9 cellular contexts compared by ENCODE assay signal in genomic region chr16:16075463-16076399, GRCh38.
DNase-seq lines count a peak whose midpoint lies in the region; ATAC-seq and TF ChIP-seq lines count a peak whose summit lies in the region.
"Had no signal": no experiment of that assay in that cellular context is flagged by ENCODE, and none has a peak within 500 bp of the region (broad histone marks: within the 10 kb centered on the region; RNA-seq: fewer than 3 reads in every experiment).

No MANE protein-coding gene starts in this region.

- CTCF ChIA-PET in activated CD8-positive, alpha-beta memory T cell treated with anti-CD3 and anti-CD28 coated beads, Interleukin-2, amount 10 ng/mL, durations not matched to agents 7 days and 5 days (lab: Charles Lee), result no interaction called here

- no peak for ATAC-seq in activated CD8-positive, alpha-beta memory T cell treated with anti-CD3 and anti-CD28 coated beads, Interleukin-2, amount 10 ng/mL, durations not matched to agents 7 days and 5 days
- ATAC-seq in GM18867 (IDR thresholded peaks at IDR 0.05; ENCODE audit: unreplicated experiment) (no peak), GM21723 (IDR thresholded peaks at IDR 0.05; ENCODE audit: unreplicated experiment) (no peak)

- H3K4me1 ChIP-seq in vagina, result peaks cover 30% of the 10 kb centered on the region

- H3K9me3 ChIP-seq in vagina, result no peaks in the 10 kb centered on the region

- in situ Hi-C loops in brain microvascular endothelial cell (cut with HindIII; ENCODE audit: low pct_ligation_motif_present, low sequenced_read_pairs), result no loop called here

- TF ChIP-seq CTCF in epithelial cell of proximal tubule (conservative IDR thresholded peaks at IDR 0.05; ENCODE audit: low read depth, low read length) (no peak), vagina (IDR thresholded peaks at IDR 0.05) (no peak), brain microvascular endothelial cell (IDR thresholded peaks at IDR 0.05; ENCODE audit: low read depth, low read length, missing control alignments) (no peak)

- H3K27me3 Mint-ChIP-seq in activated CD8-positive, alpha-beta memory T cell treated with anti-CD3 and anti-CD28 coated beads, Interleukin-2, amount 10 ng/mL, durations not matched to agents 7 days and 5 days, result no peaks in the 10 kb centered on the region

- peaks cover 27% of the 10 kb centered on the region for H3K4me1 Mint-ChIP-seq in activated CD8-positive, alpha-beta memory T cell treated with anti-CD3 and anti-CD28 coated beads, Interleukin-2, amount 10 ng/mL, durations not matched to agents 7 days and 5 days

- no peak for TF ChIP-seq POLR2A in vagina (IDR thresholded peaks at IDR 0.05)

- H3K36me3 ChIP-seq in vagina, result peaks cover 0 to 48% of the 10 kb centered on the region in 2 donors
- H3K36me3 ChIP-seq in brain microvascular endothelial cell (replicated peaks), result peaks cover 59% of the 10 kb centered on the region

- intact Hi-C loops in vagina (cut with DNase I), result no loop called here

- H3K9me3 Mint-ChIP-seq in activated CD8-positive, alpha-beta memory T cell treated with anti-CD3 and anti-CD28 coated beads, Interleukin-2, amount 10 ng/mL, durations not matched to agents 7 days and 5 days (ENCODE audit: low read depth), result no peaks in the 10 kb centered on the region

- peak overlapping the region; percentile 34 for H3K27ac Mint-ChIP-seq in activated CD8-positive, alpha-beta memory T cell treated with anti-CD3 and anti-CD28 coated beads, Interleukin-2, amount 10 ng/mL, durations not matched to agents 7 days and 5 days

- H3K36me3 Mint-ChIP-seq in activated CD8-positive, alpha-beta memory T cell treated with anti-CD3 and anti-CD28 coated beads, Interleukin-2, amount 10 ng/mL, durations not matched to agents 7 days and 5 days, result peaks cover 38% of the 10 kb centered on the region

- H3K4me3 ChIP-seq in epithelial cell of proximal tubule (ENCODE audit: low read depth, low read length) (no peak overlapping the region), vagina (no peak overlapping the region), brain microvascular endothelial cell (ENCODE audit: low read depth, low read length) (no peak overlapping the region)

- DNase-seq in activated CD8-positive, alpha-beta memory T cell treated with anti-CD3 and anti-CD28 coated beads, Interleukin-2, amount 10 ng/mL, durations not matched to agents 7 days and 5 days, result no peak
- DNase-seq in activated CD8-positive, alpha-beta memory T cell treated with anti-CD3 and anti-CD28 coated beads, Interleukin-2, amount 50 U/mL, for 4 hours, result no peak
- peak; percentile 31 for DNase-seq in epithelial cell of proximal tubule (ENCODE audit: low read depth)
- peak; percentile 51 for DNase-seq in mucosa of gallbladder (ENCODE audit: low spot score)
- no peak for DNase-seq in vagina (ENCODE audit: extremely low spot score in 2 of 2)
- no peak for DNase-seq in brain microvascular endothelial cell
- DNase-seq: NCI-H526 treated with DMSO at 0.1 percent for 48 hours had no signal

- H3K4me3 Mint-ChIP-seq in activated CD8-positive, alpha-beta memory T cell treated with anti-CD3 and anti-CD28 coated beads, Interleukin-2, amount 10 ng/mL, durations not matched to agents 7 days and 5 days, result no peak overlapping the region

- H3K27me3 ChIP-seq in vagina (no peaks in the 10 kb centered on the region), brain microvascular endothelial cell (replicated peaks) (no peaks in the 10 kb centered on the region)

- H3K27ac ChIP-seq in vagina (peak overlapping the region; percentile 39), brain microvascular endothelial cell (no peak overlapping the region)

Comparison
In these comparisons a context has a peak if more than half of its experiments do, and no peak if none do; other contexts are left out.
1. DNase-seq: peak in epithelial cell of proximal tubule (single experiment) and mucosa of gallbladder (single experiment); none in activated CD8-positive, alpha-beta memory T cell treated with anti-CD3 and anti-CD28 coated beads, Interleukin-2, amount 10 ng/mL, durations not matched to agents 7 days and 5 days (single experiment), activated CD8-positive, alpha-beta memory T cell treated with anti-CD3 and anti-CD28 coated beads, Interleukin-2, amount 50 U/mL, for 4 hours (single experiment), vagina (0 of 2) and brain microvascular endothelial cell (single experiment).